ENCODE assay signal across 30 cellular contexts in genomic region chr3:184349563-184350470, GRCh38. TPM values are rescaled to one million over a fixed set of nuclear protein-coding genes. Genes with fewer than 3 reads are reported as not detected.
"Had no signal": no experiment of that assay in that cellular context is flagged by ENCODE, and none has a peak within 500 bp of the region (broad histone marks: within the 10 kb centered on the region; RNA-seq: fewer than 3 reads in every experiment).

No MANE protein-coding gene starts in this region.

- H3K27ac Mint-ChIP-seq: activated CD4-positive, alpha-beta memory T cell treated with anti-CD3 and anti-CD28 coated beads, Interleukin-2, amount 10 ng/mL, durations not matched to agents 7 days and 5 days; activated CD4-positive, alpha-beta T cell treated with anti-CD3 and anti-CD28 coated beads, Interleukin-2, amount 10 ng/mL, durations not matched to agents 24 days and 14 days; activated naive CD4-positive, alpha-beta T cell treated with anti-CD3 and anti-CD28 coated beads, Interleukin-2, amount 50 U/mL, for 24 hours; activated T-helper 1 cell treated with anti-CD3 and anti-CD28 coated beads, Interleukin-12 subunit alpha, Interleukin-12 subunit beta, Interleukin-2, Interleukin-4 antibody, amounts not matched to agents 30 ng/mL and 10 ng/mL and 1 ng/mL, durations not matched to agents 14 hours and 24 hours and 36 hours; immature natural killer cell; mesothelial cell of epicardium; natural killer cell treated with Interleukin-12 subunit alpha and Interleukin-12 subunit beta and Interleukin-15 and Interleukin-18, amount 100 ng/mL, for 72 hours had no signal

- H3K36me3 ChIP-seq: thyroid gland had no signal

- H3K79me2 ChIP-seq: hepatocyte, parathyroid adenoma had no signal

- H3K4me3 ChIP-seq: hepatocyte, left ventricle myocardium inferior, sigmoid colon, smooth muscle cell, thyroid gland had no signal

- H3K9me3 ChIP-seq: left ventricle myocardium inferior, neutrophil, sigmoid colon, thyroid gland had no signal

- H3K4me3 Mint-ChIP-seq: activated CD4-positive, alpha-beta memory T cell treated with anti-CD3 and anti-CD28 coated beads, Interleukin-2, amount 10 ng/mL, durations not matched to agents 7 days and 5 days; activated CD4-positive, alpha-beta T cell treated with anti-CD3 and anti-CD28 coated beads, Interleukin-2, amount 10 ng/mL, durations not matched to agents 24 days and 14 days; activated naive CD4-positive, alpha-beta T cell treated with anti-CD3 and anti-CD28 coated beads, Interleukin-2, amount 50 U/mL, for 24 hours; activated T-helper 1 cell treated with anti-CD3 and anti-CD28 coated beads, Interleukin-12 subunit alpha, Interleukin-12 subunit beta, Interleukin-2, Interleukin-4 antibody, amounts not matched to agents 30 ng/mL and 10 ng/mL and 1 ng/mL, durations not matched to agents 14 hours and 24 hours and 36 hours; effector memory CD8-positive, alpha-beta T cell; immature natural killer cell; mesothelial cell of epicardium; natural killer cell treated with Interleukin-12 subunit alpha and Interleukin-12 subunit beta and Interleukin-15 and Interleukin-18, amount 100 ng/mL, for 72 hours had no signal

- DNase-seq: activated CD4-positive, alpha-beta memory T cell treated with anti-CD3 and anti-CD28 coated beads, Interleukin-2, amount 10 ng/mL, durations not matched to agents 7 days and 5 days; activated CD4-positive, alpha-beta T cell treated with anti-CD3 and anti-CD28 coated beads, Interleukin-2, amount 10 ng/mL, durations not matched to agents 24 days and 14 days; activated gamma-delta T cell; central memory CD4-positive, alpha-beta T cell; effector memory CD8-positive, alpha-beta T cell; foreskin melanocyte; glutamatergic neuron; immature natural killer cell; kidney glomerular epithelial cell; left ventricle myocardium inferior; mammary epithelial cell; sigmoid colon; stimulated activated CD4-positive, alpha-beta T cell treated with anti-CD3 and anti-CD28 coated beads, Interleukin-2, amount 100 ng/mL, for 48 hours; stimulated activated CD8-positive, alpha-beta memory T cell treated with anti-CD3 and anti-CD28 coated beads, Interleukin-4, amount 100 ng/mL, for 48 hours; stimulated activated naive CD4-positive, alpha-beta T cell; thyroid gland had no signal

- H3K27ac ChIP-seq: hepatocyte, left ventricle myocardium inferior, neutrophil, parathyroid adenoma, sigmoid colon, thyroid gland, VCaP had no signal

- H3K36me3 Mint-ChIP-seq: immature natural killer cell; natural killer cell treated with Interleukin-12 subunit alpha and Interleukin-12 subunit beta and Interleukin-15 and Interleukin-18, amount 100 ng/mL, for 72 hours had no signal

- FAIRE-seq: colon, endothelial cell of umbilical vein had no signal

- H2AFZ ChIP-seq: hepatocyte, parathyroid adenoma had no signal

- H3K9me3 Mint-ChIP-seq: activated CD4-positive, alpha-beta memory T cell treated with anti-CD3 and anti-CD28 coated beads, Interleukin-2, amount 10 ng/mL, durations not matched to agents 7 days and 5 days; activated CD4-positive, alpha-beta T cell treated with anti-CD3 and anti-CD28 coated beads, Interleukin-2, amount 10 ng/mL, durations not matched to agents 24 days and 14 days; activated naive CD4-positive, alpha-beta T cell treated with anti-CD3 and anti-CD28 coated beads, Interleukin-2, amount 50 U/mL, for 24 hours; activated T-helper 1 cell treated with anti-CD3 and anti-CD28 coated beads, Interleukin-12 subunit alpha, Interleukin-12 subunit beta, Interleukin-2, Interleukin-4 antibody, amounts not matched to agents 30 ng/mL and 10 ng/mL and 1 ng/mL, durations not matched to agents 14 hours and 24 hours and 36 hours; effector memory CD8-positive, alpha-beta T cell; immature natural killer cell; mesothelial cell of epicardium; natural killer cell treated with Interleukin-12 subunit alpha and Interleukin-12 subunit beta and Interleukin-15 and Interleukin-18, amount 100 ng/mL, for 72 hours had no signal

- H3K4me1 Mint-ChIP-seq: activated naive CD4-positive, alpha-beta T cell treated with anti-CD3 and anti-CD28 coated beads, Interleukin-2, amount 50 U/mL, for 24 hours had no signal

- H3K27me3 Mint-ChIP-seq: activated CD4-positive, alpha-beta memory T cell treated with anti-CD3 and anti-CD28 coated beads, Interleukin-2, amount 10 ng/mL, durations not matched to agents 7 days and 5 days; activated CD4-positive, alpha-beta T cell treated with anti-CD3 and anti-CD28 coated beads, Interleukin-2, amount 10 ng/mL, durations not matched to agents 24 days and 14 days; activated naive CD4-positive, alpha-beta T cell treated with anti-CD3 and anti-CD28 coated beads, Interleukin-2, amount 50 U/mL, for 24 hours; effector memory CD8-positive, alpha-beta T cell; natural killer cell treated with Interleukin-12 subunit alpha and Interleukin-12 subunit beta and Interleukin-15 and Interleukin-18, amount 100 ng/mL, for 72 hours had no signal

- H3K27me3 ChIP-seq: hepatocyte, neutrophil, sigmoid colon, thyroid gland had no signal

- H3K9ac ChIP-seq: parathyroid adenoma had no signal

- H3K4me2 ChIP-seq: hepatocyte, smooth muscle cell had no signal

- ATAC-seq: activated CD4-positive, CD25-positive, alpha-beta regulatory T cell treated with anti-CD3 and anti-CD28 coated beads, Interleukin-2, amount 50 U/mL, for 24 hours; effector memory CD8-positive, alpha-beta T cell; esophagus mucosa; natural killer cell treated with Interleukin-12 subunit alpha and Interleukin-12 subunit beta and Interleukin-15 and Interleukin-18, amount 100 ng/mL, for 72 hours had no signal

RNA-seq across cellular contexts. Expression of gene THPO, which starts 28.2 kb away (rescaled TPM):
- total RNA-seq: activated CD4-positive, alpha-beta memory T cell treated with anti-CD3 and anti-CD28 coated beads, Interleukin-2, amount 10 ng/mL, durations not matched to agents 7 days and 5 days; activated CD4-positive, alpha-beta T cell treated with anti-CD3 and anti-CD28 coated beads, Interleukin-2, amount 10 ng/mL, durations not matched to agents 24 days and 14 days; activated T-helper 1 cell treated with anti-CD3 and anti-CD28 coated beads, Interleukin-12 subunit alpha, Interleukin-12 subunit beta, Interleukin-2, Interleukin-4 antibody, amounts not matched to agents 30 ng/mL and 10 ng/mL and 1 ng/mL, durations not matched to agents 14 hours and 24 hours and 36 hours; endothelial cell of umbilical vein; esophagus mucosa; mammary epithelial cell; natural killer cell treated with Interleukin-12 subunit alpha and Interleukin-12 subunit beta and Interleukin-15 and Interleukin-18, amount 100 ng/mL, for 72 hours; smooth muscle cell; T-helper 2 cell treated with Interferon-gamma antibody and Interleukin-4, amounts not matched to agents 100 ng/mL and 5 ng/mL, for 36 hours had no signal
- polyA plus RNA-seq: immature natural killer cell, mammary epithelial cell had no signal

RNA-seq across cellular contexts. Expression of gene CHRD, which starts 30.0 kb away (rescaled TPM):
- total RNA-seq: activated CD4-positive, alpha-beta memory T cell treated with anti-CD3 and anti-CD28 coated beads, Interleukin-2, amount 10 ng/mL, durations not matched to agents 7 days and 5 days; activated CD4-positive, alpha-beta T cell treated with anti-CD3 and anti-CD28 coated beads, Interleukin-2, amount 10 ng/mL, durations not matched to agents 24 days and 14 days; activated T-helper 1 cell treated with anti-CD3 and anti-CD28 coated beads, Interleukin-12 subunit alpha, Interleukin-12 subunit beta, Interleukin-2, Interleukin-4 antibody, amounts not matched to agents 30 ng/mL and 10 ng/mL and 1 ng/mL, durations not matched to agents 14 hours and 24 hours and 36 hours; mammary epithelial cell; natural killer cell treated with Interleukin-12 subunit alpha and Interleukin-12 subunit beta and Interleukin-15 and Interleukin-18, amount 100 ng/mL, for 72 hours; T-helper 2 cell treated with Interferon-gamma antibody and Interleukin-4, amounts not matched to agents 100 ng/mL and 5 ng/mL, for 36 hours had no signal
- polyA plus RNA-seq: immature natural killer cell, mammary epithelial cell had no signal
